Comparison of ENCODE assay signal across 9 cellular contexts in the genomic region with DNA sequence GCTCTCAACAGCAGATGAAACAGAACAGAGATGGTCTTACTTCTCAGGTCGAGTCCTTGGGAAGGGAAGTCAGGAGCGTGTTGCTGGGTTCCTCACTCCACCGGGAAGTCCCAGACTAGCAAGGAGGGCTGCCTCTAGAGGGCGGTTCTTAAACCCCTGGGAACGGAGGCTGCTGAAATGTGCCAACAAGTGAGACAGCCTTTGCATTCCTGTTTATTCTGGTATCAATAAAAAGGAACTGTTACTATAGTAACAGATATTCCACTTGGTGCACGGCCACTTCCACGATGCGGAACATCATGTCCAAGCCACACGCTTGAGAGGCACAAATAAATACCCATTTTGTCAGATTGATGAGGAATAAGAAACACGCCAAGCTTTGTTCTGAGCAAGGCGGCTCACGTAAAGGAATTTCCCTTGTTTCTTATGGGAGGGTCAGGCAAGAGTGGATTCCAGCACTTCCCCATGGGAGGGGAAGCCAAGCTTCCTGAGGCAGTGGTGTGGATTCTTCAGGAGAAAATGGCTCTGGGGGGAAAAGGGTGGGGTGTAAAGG. TPM values are rescaled to one million over a fixed set of nuclear protein-coding genes. Genes with fewer than 3 reads are reported as not detected.
DNase-seq lines count a peak whose midpoint lies in the region; ATAC-seq, FAIRE-seq and TF ChIP-seq lines count a peak whose summit lies in the region.
"Had no signal": no experiment of that assay in that cellular context is flagged by ENCODE, and none has a peak within 500 bp of the region (broad histone marks: within the 10 kb centered on the region; RNA-seq: fewer than 3 reads in every experiment).

A gene with protein sequence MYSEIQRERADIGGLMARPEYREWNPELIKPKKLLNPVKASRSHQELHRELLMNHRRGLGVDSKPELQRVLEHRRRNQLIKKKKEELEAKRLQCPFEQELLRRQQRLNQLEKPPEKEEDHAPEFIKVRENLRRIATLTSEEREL (minus strand): TSS at position 123 of the 553 bp plus-strand sequence. CDS start 7,531 bp downstream, outside the sequence.

- H3K27ac ChIP-seq in pancreas, result peak within 1 kb of the TSS in 3 of 4 donors; percentile 7 to 62 (median 32)

- H3K27me3 ChIP-seq in pancreas, result no peaks in the 10 kb centered on the region

- no peaks in the 10 kb centered on the region for H3K36me3 ChIP-seq in pancreas

- H3K4me3 ChIP-seq in pancreas, result peak within 1 kb of the TSS in 1 of 4 donors; percentile 11

- H3K4me1 ChIP-seq in pancreas, result peaks cover 0 to 3% (median 0%) of the 10 kb centered on the region in 3 donors

- intact Hi-C loops in left cardiac atrium (cut with DNase I) (no loop called here), pancreas (cut with DNase I) (no loop called here)

- WGBS in pancreas, 2 donors, result 29 to 31% methylated on average over 12 of the region's 12 CpGs

- FAIRE-seq in pancreas (lab: Jason Lieb, UNC), result no peak

- no peaks in the 10 kb centered on the region for H3K9me3 ChIP-seq in pancreas

- ATAC-seq in left cardiac atrium (peak; percentile 52 to 81), pancreas (peak; percentile 55 to 80 (median 68)), HG03378 (IDR thresholded peaks at IDR 0.05; ENCODE audit: unreplicated experiment) (no peak)

- TF ChIP-seq CTCF in AG09319 (IDR thresholded peaks at IDR 0.05; ENCODE audit: low read depth, low read length), result peak; percentile 62
- no peak for TF ChIP-seq CTCF in pancreas (IDR thresholded peaks at IDR 0.05)

- DNase-seq in AG09319 (ENCODE audit: extremely low read depth, low read depth) (peak; percentile 74), astrocyte of the hippocampus (ENCODE audit: low read depth, low spot score) (peak; percentile 85), left cardiac atrium (peak; percentile 69), pancreas (peak in 2 of 6 donors; percentile 43 to 44), NAMALWA (ENCODE audit: low spot score) (no peak), OCI-M2 (lab: John Stamatoyannopoulos, UW; ENCODE audit: unreplicated experiment) (no peak)
- no peak for DNase-seq in effector CD8-positive, alpha-beta T cell (lab: John Stamatoyannopoulos, UW)

RNA-seq across cellular contexts. Expression of the gene that starts here (rescaled TPM):
- total RNA-seq in left cardiac atrium (10 to 100 TPM; 50.0 to 55.1 TPM), pancreas (1 to 10 TPM; 1.7 to 8.0 (median 5.2) TPM)
- polyA plus RNA-seq in pancreas, result 10 to 100 TPM in 1 of 2 donors, 1 to 10 TPM in 1; 6.9 to 21.0 TPM
- total RNA-seq: mononuclear cell had no signal

Comparison
In these comparisons a context has a peak if more than half of its experiments do, and no peak if none do; other contexts are left out.
1. RNA of the gene that starts here (total RNA-seq): 50.0 to 55.1 TPM in left cardiac atrium; 1.7 to 8.0 TPM in pancreas; every median in the first group is over 4 times any median in the second.
2. DNase-seq: peak in AG09319 (single experiment), astrocyte of the hippocampus (single experiment) and left cardiac atrium (single experiment); none in NAMALWA (single experiment), OCI-M2 (single experiment) and effector CD8-positive, alpha-beta T cell (single experiment).